Comparison of ENCODE assay signal across 8 cellular contexts in genomic region chr5:126446498-126447224, GRCh38. TPM values are rescaled to one million over a fixed set of nuclear protein-coding genes. Genes with fewer than 3 reads are reported as not detected.
DNase-seq lines count a peak whose midpoint lies in the region; ATAC-seq, FAIRE-seq and TF ChIP-seq lines count a peak whose summit lies in the region.

No MANE protein-coding gene starts in this region.

- H3K27ac ChIP-seq in GM12878 (ENCODE audit: control insufficient read depth, insufficient read depth) = no peak overlapping the region
- peak overlapping the region; percentile 87 for H3K27ac ChIP-seq in smooth muscle cell (ENCODE audit: low read depth)
- H3K27ac ChIP-seq in right atrium auricular region = no peak overlapping the region

- no TSS peak for BruUV-seq in GM12878 (replicated peaks; lab: Mats Ljungman, UMichigan)

- intact Hi-C loops in GM12878 (cut with micrococcal nuclease; ENCODE audit: unreplicated experiment) = loop anchor here (10.0 kb wide), 1 partner anchor 328 kb away; the partner anchor contains the start of gene LMNB1

- no peak overlapping the region for H2AFZ ChIP-seq in GM12878 (ENCODE audit: control insufficient read depth, low read depth, low read length)
- H2AFZ ChIP-seq in smooth muscle cell (ENCODE audit: low read depth) = peak overlapping the region; percentile 14

- H3K4me1 ChIP-seq in GM12878 (ENCODE audit: control insufficient read depth, insufficient read depth, low read length) (peaks cover 48% of the 10 kb centered on the region), smooth muscle cell (ENCODE audit: low read depth) (peaks cover 20% of the 10 kb centered on the region), right atrium auricular region (peaks cover 0 to 14% of the 10 kb centered on the region in 2 donors)

- H3K9ac ChIP-seq in GM12878 (ENCODE audit: control insufficient read depth, insufficient read depth, low read length) (no peak overlapping the region), smooth muscle cell (ENCODE audit: low read depth) (peak overlapping the region; percentile 85)

- TF ChIP-seq CTCF in GM12878 (IDR thresholded peaks at IDR 0.05 in 2 of 3, conservative IDR thresholded peaks at IDR 0.05 in 1 of 3; ENCODE audit: control insufficient read depth in 2 of 3, extremely low read depth in 1 of 3, insufficient read depth in 1 of 3, low read depth in 3 of 3, low read length in 3 of 3) (no peak), smooth muscle cell (IDR thresholded peaks at IDR 0.05; ENCODE audit: borderline replicate concordance, insufficient read depth, poor library complexity, severe bottlenecking) (no peak), right atrium auricular region (IDR thresholded peaks at IDR 0.05) (no peak)

- peak in 1 of 2 experiments; percentile 40; a peak in 2 of 4 replicates for TF ChIP-seq EP300 in GM12878 (IDR thresholded peaks at IDR 0.05; ENCODE audit: borderline replicate concordance in 1 of 2, control insufficient read depth in 1 of 2, low read depth in 2 of 2, low read length in 2 of 2)

- DNase-seq in GM12878 (ENCODE audit: low read depth, low spot score) = no peak
- DNase-seq in smooth muscle cell (lab: John Stamatoyannopoulos, UW; ENCODE audit: unreplicated experiment) = no peak
- DNase-seq in frontal cortex (ENCODE audit: low spot score in 2 of 2) = no peak
- no peak for DNase-seq in GM19238 (ENCODE audit: insufficient read length, low spot score)
- DNase-seq in NCI-H146 treated with DMSO at 0.1 percent for 48 hours (lab: John Stamatoyannopoulos, UW; ENCODE audit: unreplicated experiment) = no peak
- DNase-seq in right atrium auricular region (ENCODE audit: low spot score) = no peak

- no peak for FAIRE-seq in GM12878 (lab: Jason Lieb, UNC)
- no peak for FAIRE-seq in frontal cortex (lab: Jason Lieb, UNC)

- H3K4me3 ChIP-seq in GM12878 (no peak overlapping the region), smooth muscle cell (no peak overlapping the region), right atrium auricular region (no peak overlapping the region)

- H3F3A ChIP-seq in smooth muscle cell (ENCODE audit: low read depth) = peaks cover 14% of the 10 kb centered on the region

- CTCF ChIA-PET in GM12878 (lab: Yijun Ruan, JAX) = interaction anchor here (0.8 to 1.5 kb wide), 5 partner anchors 13 to 83 kb away, joined by 3 to 5 read pairs (median 3); partner anchors contain the start of gene GRAMD2B

- no peaks in the 10 kb centered on the region for H4K20me1 ChIP-seq in GM12878 (ENCODE audit: control insufficient read depth, insufficient read depth)
- H4K20me1 ChIP-seq in smooth muscle cell (ENCODE audit: low read depth) = no peaks in the 10 kb centered on the region

- no peaks in the 10 kb centered on the region for H3K36me3 ChIP-seq in GM12878 (ENCODE audit: control insufficient read depth in 2 of 2, insufficient read depth in 2 of 2, low read length in 1 of 2)
- no peaks in the 10 kb centered on the region for H3K36me3 ChIP-seq in smooth muscle cell (ENCODE audit: low read depth)
- H3K36me3 ChIP-seq in right atrium auricular region = no peaks in the 10 kb centered on the region

- H3K4me2 ChIP-seq in GM12878 (ENCODE audit: control insufficient read depth, insufficient read depth) (peak overlapping the region; percentile 11; the same call in 1 of the 2 replicates), smooth muscle cell (peak overlapping the region; percentile 70)

- TF ChIP-seq RAD21 in GM12878 (IDR thresholded peaks at IDR 0.05; ENCODE audit: insufficient read depth, low read depth, low read length) = no peak

- H3K27me3 ChIP-seq in GM12878 (replicated peaks in 1 of 2; ENCODE audit: control insufficient read depth in 2 of 2, insufficient read depth in 2 of 2, low read length in 1 of 2) (no peaks in the 10 kb centered on the region), smooth muscle cell (ENCODE audit: low read depth) (no peaks in the 10 kb centered on the region), right atrium auricular region (no peaks in the 10 kb centered on the region)

- H3K79me2 ChIP-seq in GM12878 (ENCODE audit: control insufficient read depth, insufficient read depth, low read length) (peaks cover 1% of the 10 kb centered on the region), smooth muscle cell (ENCODE audit: low read depth) (no peaks in the 10 kb centered on the region)

- TF ChIP-seq POLR2A in GM12878 (IDR thresholded peaks at IDR 0.05; ENCODE audit: low read depth, low read length) = no peak

- RAD21 ChIA-PET in GM12878 (lab: Charles Lee; ENCODE audit: unreplicated experiment) = interaction anchor here (1.2 kb wide), 1 partner anchor 8 kb away, joined by 3 read pairs; no protein-coding TSS in a partner anchor

- ATAC-seq in GM19035 (IDR thresholded peaks at IDR 0.05; ENCODE audit: unreplicated experiment) (peak; percentile 24), HG03571 (IDR thresholded peaks at IDR 0.05; ENCODE audit: unreplicated experiment) (peak; percentile 36), GM12878 (peak; percentile 50)

- H3K9me3 ChIP-seq in GM12878 (replicated peaks; ENCODE audit: control insufficient read depth, insufficient read depth, low read length) = no peaks in the 10 kb centered on the region; the same call in 2 of the 3 replicates
- H3K9me3 ChIP-seq in smooth muscle cell (replicated peaks; ENCODE audit: low read depth) = no peaks in the 10 kb centered on the region
- no peaks in the 10 kb centered on the region for H3K9me3 ChIP-seq in right atrium auricular region

- in situ Hi-C loops in GM12878 (cut with MboI) = no loop called here

- SMC1A ChIA-PET in GM12878 (lab: Charles Lee; ENCODE audit: uncharacterized antibody, unreplicated experiment) = interaction anchor here (0.6 to 1.1 kb wide), 3 partner anchors 15 to 121 kb away, joined by 3 read pairs; no protein-coding TSS in a partner anchor

- WGBS in GM12878 (ENCODE audit: insufficient coverage, insufficient replicate concordance, low lambda C conversion rate, missing lambda C conversion rate) = 54% methylated on average over 9 of the region's 9 CpGs
- 38% methylated on average over 9 of the region's 9 CpGs for WGBS in smooth muscle cell (ENCODE audit: low lambda C conversion rate)

- POLR2A ChIA-PET in GM12878 (lab: Charles Lee) = interaction anchor here (0.7 to 1.2 kb wide), 3 partner anchors 24 to 1631 kb away, joined by 3 to 4 read pairs (median 4); partner anchors contain the start of gene GRAMD2B

TF ChIP-seq in GM12878, 131 proteins besides CTCF, POLR2A, EP300 and RAD21 (continues in another document):
- 0 out of 2 replicates have a peak, but pooled peaks have one; percentile 37 for TF ChIP-seq MEF2A (IDR thresholded peaks at IDR 0.05; ENCODE audit: insufficient read depth, low read depth, low read length)
- peak; percentile 60; the same call in 1 of the 2 replicates for TF ChIP-seq IRF4 (IDR thresholded peaks at IDR 0.05; ENCODE audit: low read depth, low read length)
- TF ChIP-seq IKZF1 (conservative IDR thresholded peaks at IDR 0.05) = peak; percentile 26; the same call in 1 of the 2 replicates
- TF ChIP-seq, protein P1, sequence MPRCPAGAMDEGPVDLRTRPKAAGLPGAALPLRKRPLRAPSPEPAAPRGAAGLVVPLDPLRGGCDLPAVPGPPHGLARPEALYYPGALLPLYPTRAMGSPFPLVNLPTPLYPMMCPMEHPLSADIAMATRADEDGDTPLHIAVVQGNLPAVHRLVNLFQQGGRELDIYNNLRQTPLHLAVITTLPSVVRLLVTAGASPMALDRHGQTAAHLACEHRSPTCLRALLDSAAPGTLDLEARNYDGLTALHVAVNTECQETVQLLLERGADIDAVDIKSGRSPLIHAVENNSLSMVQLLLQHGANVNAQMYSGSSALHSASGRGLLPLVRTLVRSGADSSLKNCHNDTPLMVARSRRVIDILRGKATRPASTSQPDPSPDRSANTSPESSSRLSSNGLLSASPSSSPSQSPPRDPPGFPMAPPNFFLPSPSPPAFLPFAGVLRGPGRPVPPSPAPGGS (IDR thresholded peaks at IDR 0.05; ENCODE audit: borderline replicate concordance, insufficient read depth, low read depth, low read length, poor library complexity, severe bottlenecking) = peak; percentile 24
- TF ChIP-seq, protein P2, sequence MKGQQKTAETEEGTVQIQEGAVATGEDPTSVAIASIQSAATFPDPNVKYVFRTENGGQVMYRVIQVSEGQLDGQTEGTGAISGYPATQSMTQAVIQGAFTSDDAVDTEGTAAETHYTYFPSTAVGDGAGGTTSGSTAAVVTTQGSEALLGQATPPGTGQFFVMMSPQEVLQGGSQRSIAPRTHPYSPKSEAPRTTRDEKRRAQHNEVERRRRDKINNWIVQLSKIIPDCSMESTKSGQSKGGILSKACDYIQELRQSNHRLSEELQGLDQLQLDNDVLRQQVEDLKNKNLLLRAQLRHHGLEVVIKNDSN (IDR thresholded peaks at IDR 0.05; ENCODE audit: borderline replicate concordance, extremely low read length, insufficient read depth, low read depth, low read length) = no peak
- no peak for TF ChIP-seq MTA3 (IDR thresholded peaks at IDR 0.05; ENCODE audit: borderline replicate concordance, low read length)
- peak; percentile 93 for TF ChIP-seq JUNB (IDR thresholded peaks at IDR 0.05)
- peak; percentile 58; the same call in 1 of the 2 replicates for TF ChIP-seq MTA2 (IDR thresholded peaks at IDR 0.05; ENCODE audit: low read depth)
- TF ChIP-seq ATF7 (IDR thresholded peaks at IDR 0.05; ENCODE audit: low read depth) = 0 out of 2 replicates have a peak, but pooled peaks have one; percentile 38
- TF ChIP-seq BACH1 (IDR thresholded peaks at IDR 0.05; ENCODE audit: borderline replicate concordance) = no peak
- TF ChIP-seq ZNF384 (IDR thresholded peaks at IDR 0.05; ENCODE audit: borderline replicate concordance, low read depth, low read length) = peak; percentile 84

RNA-seq across cellular contexts. Expression of gene GRAMD2B, which starts 23.5 kb away (rescaled TPM):
- 31.9 and 35.1 TPM in 2 replicates for total RNA-seq in GM12878 (2013; cell fraction: nucleolus; rRNA removed)
- 7.9 and 9.1 TPM in 2 replicates for total RNA-seq in GM12878 (2014; rRNA removed)
- 7.0 and 7.5 TPM in 2 replicates for total RNA-seq in GM12878 (2014; rRNA removed; fragmentation: Illumina TruSeq; extraction: Trizol)
- 8.1 and 8.2 TPM in 2 replicates for total RNA-seq in GM12878 (2021)
- 1.9 TPM for polyA plus RNA-seq in GM12878 (2011; ENCODE audit: low read depth)
- polyA plus RNA-seq in GM12878 (2011; rRNA removed) = 21.5 and 26.9 TPM in 2 replicates
- 11.3 and 11.6 TPM in 2 replicates for polyA plus RNA-seq in GM12878 (2011; cell fraction: cytosol; rRNA removed)
- polyA plus RNA-seq in GM12878 (2011; cell fraction: nucleus; rRNA removed) = 18.2 and 18.7 TPM in 2 replicates
- polyA plus RNA-seq in GM12878 (2012) = 2.0 and 3.6 TPM in 2 replicates
- polyA plus RNA-seq in GM12878 (2014; fragmentation: Illumina TruSeq; extraction: Trizol) = 8.8 and 10.1 TPM in 2 replicates
- polyA plus RNA-seq in GM12878 (2014; fragmentation: Nextera tagmentation; extraction: Ambion mirVana) = 1 to 10 TPM; 1.9 to 2.7 TPM
- polyA plus RNA-seq in GM12878 (2014; rRNA removed) = 5.3 and 5.9 TPM in 2 replicates
- 1 to 10 TPM; 8.6 to 9.0 TPM for polyA plus RNA-seq in GM12878 (2016; fragmentation: Nextera tagmentation; extraction: Ambion mirVana)
- 9.3 and 9.9 TPM in 2 replicates for polyA minus RNA-seq in GM12878 (2011; rRNA and poly(A)+ RNA removed)
- polyA minus RNA-seq in GM12878 (2011; cell fraction: cytosol; rRNA and poly(A)+ RNA removed) = 4.4 and 6.7 TPM in 2 replicates
- polyA minus RNA-seq in GM12878 (2011; cell fraction: nucleus; rRNA and poly(A)+ RNA removed) = 15.0 and 22.2 TPM in 2 replicates
- total RNA-seq in smooth muscle cell = 27.3 and 33.1 TPM in 2 replicates
- polyA plus RNA-seq in smooth muscle cell = 8.7 and 28.9 TPM in 2 replicates
- total RNA-seq in frontal cortex = 6.5 TPM
- 10 to 100 TPM; 41.1 to 45.0 TPM for total RNA-seq in right atrium auricular region
